Comparison of ENCODE assay signal across 18 cellular contexts in genomic region chr14:20458031-20458789, GRCh38. TPM values are rescaled to one million over a fixed set of nuclear protein-coding genes. Genes with fewer than 3 reads are reported as not detected.
DNase-seq lines count a peak whose midpoint lies in the region; ATAC-seq and TF ChIP-seq lines count a peak whose summit lies in the region.
"Had no signal": no experiment of that assay in that cellular context is flagged by ENCODE, and none has a peak within 500 bp of the region (broad histone marks: within the 10 kb centered on the region; RNA-seq: fewer than 3 reads in every experiment).

No MANE protein-coding gene starts in this region.

- intact Hi-C loops in CD4-positive, alpha-beta memory T cell (cut with micrococcal nuclease), result no loop called here
- intact Hi-C loops in naive thymus-derived CD4-positive, alpha-beta T cell (cut with micrococcal nuclease), result loop anchor here in 1 of 2 donors (10.0 kb wide), 1 partner anchor 997 kb away; the partner anchor contains the start of gene CHD8

- no peak overlapping the region for H3K4me3 Mint-ChIP-seq in CD4-positive, alpha-beta memory T cell
- peak overlapping the region in 1 of 10 donors; percentile 32 for H3K4me3 Mint-ChIP-seq in naive thymus-derived CD4-positive, alpha-beta T cell
- H3K4me3 Mint-ChIP-seq in stimulated activated memory B cell treated with anti-CD40 and anti-IgM and Interleukin-4, amounts not matched to agents 10 μg/mL and 1 μg/mL and 100 μg/mL, for 72 hours, result no peak overlapping the region
- H3K4me3 Mint-ChIP-seq: activated naive CD4-positive, alpha-beta T cell treated with anti-CD3 and anti-CD28 coated beads, Interleukin-2, amount 10 ng/mL, durations not matched to agents 7 days and 5 days; T-helper 17 cell had no signal

- CTCF ChIA-PET in CD4-positive, alpha-beta memory T cell (lab: Charles Lee; ENCODE audit: partially characterized antibody), result no interaction called here
- CTCF ChIA-PET in naive thymus-derived CD4-positive, alpha-beta T cell (lab: Charles Lee), result no interaction called here

- no peak for TF ChIP-seq CTCF in VCaP (conservative IDR thresholded peaks at IDR 0.05)

- no peaks in the 10 kb centered on the region for H3K27me3 Mint-ChIP-seq in CD4-positive, alpha-beta memory T cell
- H3K27me3 Mint-ChIP-seq in naive thymus-derived CD4-positive, alpha-beta T cell, result no peaks in the 10 kb centered on the region
- H3K27me3 Mint-ChIP-seq in stimulated activated memory B cell treated with anti-CD40 and anti-IgM and Interleukin-4, amounts not matched to agents 10 μg/mL and 1 μg/mL and 100 μg/mL, for 72 hours, result no peaks in the 10 kb centered on the region
- H3K27me3 Mint-ChIP-seq: T-helper 17 cell had no signal

- no peak for DNase-seq in CD4-positive, alpha-beta memory T cell
- no peak for DNase-seq in naive thymus-derived CD4-positive, alpha-beta T cell
- DNase-seq in NCI-H1092 treated with DMSO at 0.1 percent for 48 hours (lab: John Stamatoyannopoulos, UW), result no peak
- DNase-seq in SJCRH30, result no peak
- DNase-seq in activated CD8-positive, alpha-beta memory T cell treated with anti-CD3 and anti-CD28 coated beads, Interleukin-2, amount 50 U/mL, for 4 hours, result no peak
- DNase-seq: activated CD4-positive, alpha-beta T cell treated with anti-CD3 and anti-CD28 coated beads, Interleukin-2, amount 50 U/mL, for 48 hours; activated naive CD4-positive, alpha-beta T cell treated with anti-CD3 and anti-CD28 coated beads, Interleukin-2, amount 10 ng/mL, durations not matched to agents 7 days and 5 days; COR-L47; NCI-H2171 treated with DMSO at 0.1 percent for 48 hours; nucleus accumbens; PC-9; T-helper 17 cell; testis had no signal

- peaks cover 44% of the 10 kb centered on the region for H3K36me3 ChIP-seq in CD4-positive, alpha-beta memory T cell (ENCODE audit: insufficient read depth, low read length)
- H3K36me3 ChIP-seq in naive thymus-derived CD4-positive, alpha-beta T cell (ENCODE audit: control insufficient read depth in 2 of 3, insufficient read depth in 3 of 3, low read length in 3 of 3), result peaks cover 24 to 40% (median 25%) of the 10 kb centered on the region in 3 experiments
- peaks cover 20% of the 10 kb centered on the region for H3K36me3 ChIP-seq in SJCRH30

- no peaks in the 10 kb centered on the region for H3K9me3 ChIP-seq in CD4-positive, alpha-beta memory T cell (ENCODE audit: control insufficient read depth in 1 of 2, low read length in 2 of 2)
- H3K9me3 ChIP-seq in naive thymus-derived CD4-positive, alpha-beta T cell (ENCODE audit: control insufficient read depth in 2 of 3, low read length in 3 of 3), result no peaks in the 10 kb centered on the region
- no peaks in the 10 kb centered on the region for H3K9me3 ChIP-seq in SJCRH30 (replicated peaks)
- H3K9me3 ChIP-seq: testis had no signal

- no peak for ATAC-seq in naive thymus-derived CD4-positive, alpha-beta T cell
- no peak for ATAC-seq in stimulated activated memory B cell treated with anti-CD40 and anti-IgM and Interleukin-4, amounts not matched to agents 10 μg/mL and 1 μg/mL and 100 μg/mL, for 72 hours
- ATAC-seq: esophagus mucosa, T-helper 17 cell had no signal

- POLR2A ChIA-PET in CD4-positive, alpha-beta memory T cell (lab: Charles Lee; ENCODE audit: partially characterized antibody), result interaction anchor here (1.1 to 5.1 kb wide), 4 partner anchors 13 to 115 kb away, joined by 4 to 119 read pairs (median 6); partner anchors contain the start of genes PARP2, PNP and TEP1
- POLR2A ChIA-PET in naive thymus-derived CD4-positive, alpha-beta T cell (lab: Charles Lee), result interaction anchor here (0.6 to 1.5 kb wide), 6 partner anchors 10 to 224 kb away, joined by 3 to 5 read pairs (median 4); partner anchors contain the start of gene PNP

- peaks cover 24 to 37% of the 10 kb centered on the region in 2 donors for H3K36me3 Mint-ChIP-seq in CD4-positive, alpha-beta memory T cell
- H3K36me3 Mint-ChIP-seq in naive thymus-derived CD4-positive, alpha-beta T cell, result peaks cover 5 to 20% (median 9%) of the 10 kb centered on the region in 5 donors
- peaks cover 16% of the 10 kb centered on the region for H3K36me3 Mint-ChIP-seq in stimulated activated memory B cell treated with anti-CD40 and anti-IgM and Interleukin-4, amounts not matched to agents 10 μg/mL and 1 μg/mL and 100 μg/mL, for 72 hours

- H3K27ac ChIP-seq in CD4-positive, alpha-beta memory T cell (ENCODE audit: low read depth, low read length), result no peak overlapping the region
- H3K27ac ChIP-seq in VCaP (peak overlapping the region; percentile 11; the same call in 1 of the 2 replicates), SJCRH30 (no peak overlapping the region)
- H3K27ac ChIP-seq in naive thymus-derived CD4-positive, alpha-beta T cell (ENCODE audit: low read depth, low read length), result peak overlapping the region; percentile 96
- H3K27ac ChIP-seq: PC-9 had no signal

- H3K4me1 Mint-ChIP-seq in CD4-positive, alpha-beta memory T cell, result peaks cover 19 to 34% (median 26%) of the 10 kb centered on the region in 4 donors
- H3K4me1 Mint-ChIP-seq in naive thymus-derived CD4-positive, alpha-beta T cell, result peaks cover 18 to 40% (median 32%) of the 10 kb centered on the region in 7 donors
- H3K4me1 Mint-ChIP-seq in stimulated activated memory B cell treated with anti-CD40 and anti-IgM and Interleukin-4, amounts not matched to agents 10 μg/mL and 1 μg/mL and 100 μg/mL, for 72 hours, result peaks cover 25% of the 10 kb centered on the region

- peak; percentile 12 for TF ChIP-seq POLR2A in GM19099 (IDR thresholded peaks at IDR 0.05; ENCODE audit: extremely low read depth, insufficient read length, low read depth)

- H3K27ac Mint-ChIP-seq in CD4-positive, alpha-beta memory T cell, result peak overlapping the region in 4 of 7 donors; percentile 47 to 92 (median 74)
- H3K27ac Mint-ChIP-seq in naive thymus-derived CD4-positive, alpha-beta T cell, result peak overlapping the region in 7 of 9 donors; percentile 54 to 98 (median 88)
- no peak overlapping the region for H3K27ac Mint-ChIP-seq in stimulated activated memory B cell treated with anti-CD40 and anti-IgM and Interleukin-4, amounts not matched to agents 10 μg/mL and 1 μg/mL and 100 μg/mL, for 72 hours

- no peak overlapping the region for H3K4me3 ChIP-seq in CD4-positive, alpha-beta memory T cell (ENCODE audit: low read length in 2 of 2)
- H3K4me3 ChIP-seq in naive thymus-derived CD4-positive, alpha-beta T cell (ENCODE audit: low read length), result no peak overlapping the region
- H3K4me3 ChIP-seq in SJCRH30, result no peak overlapping the region
- H3K4me3 ChIP-seq: PC-9, testis had no signal

- no peaks in the 10 kb centered on the region for H3K9me3 Mint-ChIP-seq in CD4-positive, alpha-beta memory T cell
- H3K9me3 Mint-ChIP-seq in naive thymus-derived CD4-positive, alpha-beta T cell, result peaks cover 0 to 5% (median 0%) of the 10 kb centered on the region in 11 donors
- peaks cover 3% of the 10 kb centered on the region for H3K9me3 Mint-ChIP-seq in stimulated activated memory B cell treated with anti-CD40 and anti-IgM and Interleukin-4, amounts not matched to agents 10 μg/mL and 1 μg/mL and 100 μg/mL, for 72 hours
- H3K9me3 Mint-ChIP-seq: activated naive CD4-positive, alpha-beta T cell treated with anti-CD3 and anti-CD28 coated beads, Interleukin-2, amount 10 ng/mL, durations not matched to agents 7 days and 5 days had no signal

- peaks cover 58% of the 10 kb centered on the region for H3K4me1 ChIP-seq in CD4-positive, alpha-beta memory T cell (ENCODE audit: insufficient read depth, low read length)
- H3K4me1 ChIP-seq in naive thymus-derived CD4-positive, alpha-beta T cell (ENCODE audit: control insufficient read depth in 2 of 2, insufficient read depth in 2 of 2, low read length in 2 of 2), result peaks cover 27 to 36% of the 10 kb centered on the region in 2 donors
- H3K4me1 ChIP-seq in SJCRH30, result 0 out of 2 replicates have a peak, but pooled peaks cover 2% of the 10 kb centered on the region

- no peaks in the 10 kb centered on the region for H3K27me3 ChIP-seq in CD4-positive, alpha-beta memory T cell (ENCODE audit: insufficient read depth, low read length)
- no peaks in the 10 kb centered on the region for H3K27me3 ChIP-seq in naive thymus-derived CD4-positive, alpha-beta T cell (ENCODE audit: control insufficient read depth in 2 of 2, insufficient read depth in 2 of 2, low read length in 2 of 2)
- no peaks in the 10 kb centered on the region for H3K27me3 ChIP-seq in SJCRH30
- H3K27me3 ChIP-seq: testis had no signal

RNA-seq across cellular contexts. Expression of gene PIP4P1, which starts 3.0 kb away (rescaled TPM):
- total RNA-seq in CD4-positive, alpha-beta memory T cell, result 10 to 100 TPM; 77.8 to 78.1 TPM
- polyA plus RNA-seq in CD4-positive, alpha-beta memory T cell, result 10 to 100 TPM; 32.4 to 44.3 TPM
- 10 to 100 TPM; 34.9 to 87.1 (median 74.2) TPM for total RNA-seq in naive thymus-derived CD4-positive, alpha-beta T cell
- 10 to 100 TPM; 20.7 to 38.5 TPM for polyA plus RNA-seq in naive thymus-derived CD4-positive, alpha-beta T cell
- 24.2 and 25.0 TPM in 2 replicates for total RNA-seq in SJCRH30 (2014; rRNA removed; shearing (Covaris generic))

RNA-seq across cellular contexts. Expression of gene APEX1, which starts 3.2 kb away (rescaled TPM):
- 100 to 1,000 TPM; 102 to 105 TPM for total RNA-seq in CD4-positive, alpha-beta memory T cell
- polyA plus RNA-seq in CD4-positive, alpha-beta memory T cell, result 100 to 1,000 TPM; 138 to 144 TPM
- total RNA-seq in naive thymus-derived CD4-positive, alpha-beta T cell, result 100 to 1,000 TPM in 4 of 5 experiments, 10 to 100 TPM in 1; 97.4 to 159 (median 129) TPM
- polyA plus RNA-seq in naive thymus-derived CD4-positive, alpha-beta T cell, result 100 to 1,000 TPM; 161 to 205 TPM
- total RNA-seq in SJCRH30 (2014; rRNA removed; shearing (Covaris generic)), result 221 and 235 TPM in 2 replicates

RNA-seq across cellular contexts. Expression of gene OSGEP, which starts 3.6 kb away (rescaled TPM):
- total RNA-seq in CD4-positive, alpha-beta memory T cell, result 10 to 100 TPM; 72.3 to 75.9 TPM
- polyA plus RNA-seq in CD4-positive, alpha-beta memory T cell, result 10 to 100 TPM; 39.3 to 41.8 TPM
- total RNA-seq in naive thymus-derived CD4-positive, alpha-beta T cell, result 10 to 100 TPM; 54.2 to 77.2 (median 69.1) TPM
- polyA plus RNA-seq in naive thymus-derived CD4-positive, alpha-beta T cell, result 10 to 100 TPM; 30.8 to 42.9 TPM
- 27.2 and 34.1 TPM in 2 replicates for total RNA-seq in SJCRH30 (2014; rRNA removed; shearing (Covaris generic))

RNA-seq across cellular contexts. Expression of gene PNP, which starts 11.0 kb away (rescaled TPM):
- 100 to 1,000 TPM; 106 to 108 TPM for total RNA-seq in CD4-positive, alpha-beta memory T cell
- 100 to 1,000 TPM in 1 of 2 donors, 10 to 100 TPM in 1; 53.8 to 101 TPM for polyA plus RNA-seq in CD4-positive, alpha-beta memory T cell
- 100 to 1,000 TPM in 2 of 5 experiments, 10 to 100 TPM in 3; 58.9 to 179 (median 83.0) TPM for total RNA-seq in naive thymus-derived CD4-positive, alpha-beta T cell
- 10 to 100 TPM; 35.6 to 59.6 TPM for polyA plus RNA-seq in naive thymus-derived CD4-positive, alpha-beta T cell
- total RNA-seq in SJCRH30 (2014; rRNA removed; shearing (Covaris generic)), result 29.9 and 36.8 TPM in 2 replicates

RNA-seq across cellular contexts. Expression of gene KLHL33, which starts 22.2 kb away (rescaled TPM):
- under 1 TPM; 0.14 to 0.15 TPM for total RNA-seq in CD4-positive, alpha-beta memory T cell
- polyA plus RNA-seq in CD4-positive, alpha-beta memory T cell, result not detected
- total RNA-seq in naive thymus-derived CD4-positive, alpha-beta T cell, result under 1 TPM in 4 of 5 experiments, not detected in 1; 0.14 to 0.51 (median 0.23) TPM
- not detected for polyA plus RNA-seq in naive thymus-derived CD4-positive, alpha-beta T cell
- not detected in 2 replicates for total RNA-seq in SJCRH30 (2014; rRNA removed; shearing (Covaris generic))
- total RNA-seq: M059J had no signal

Comparison
In these comparisons a context has a peak if more than half of its experiments do, and no peak if none do; other contexts are left out.
1. H3K27ac ChIP-seq: peak in VCaP (single experiment) and naive thymus-derived CD4-positive, alpha-beta T cell (single experiment); none in CD4-positive, alpha-beta memory T cell (single experiment) and SJCRH30 (single experiment).